8 cellular contexts compared by ENCODE assay signal in genomic region chr17:2796164-2797140, GRCh38. TPM values are rescaled to one million over a fixed set of nuclear protein-coding genes. Genes with fewer than 3 reads are reported as not detected.
A peak's percentile ranks its signal among the peaks of the same experiment; 100 is the strongest.
DNase-seq lines count a peak whose midpoint lies in the region; ATAC-seq and TF ChIP-seq lines count a peak whose summit lies in the region.

Gene RAP1GAP2, plus strand, starts transcription at chr17:2796438. Its CDS starts 90 bp downstream, at chr17:2796528.

- intact Hi-C loops in T-helper 1 cell treated with Interleukin-12 subunit alpha and Interleukin-12 subunit beta and Interleukin-4 antibody, amounts not matched to agents 30 ng/mL and 1 ng/mL, for 36 hours (cut with micrococcal nuclease), result loop anchor here (1.0 to 10.0 kb wide), 3 partner anchors 10 to 402 kb away; no protein-coding TSS in a partner anchor
- intact Hi-C loops in mucosa of descending colon (cut with DNase I, micrococcal nuclease), result no loop called here

- H3K36me3 ChIP-seq in mucosa of descending colon (ENCODE audit: low read depth), result no peaks in the 10 kb centered on the region

- peak within 1 kb of the TSS; percentile 44 for H3K4me3 Mint-ChIP-seq in activated naive CD8-positive, alpha-beta T cell treated with anti-CD3 and anti-CD28 coated beads, Interleukin-2, amount 50 U/mL, for 24 hours

- H3K27me3 Mint-ChIP-seq in activated naive CD8-positive, alpha-beta T cell treated with anti-CD3 and anti-CD28 coated beads, Interleukin-2, amount 50 U/mL, for 24 hours, result peaks cover 61% of the 10 kb centered on the region

- H3K9me3 ChIP-seq in mucosa of descending colon, result no peaks in the 10 kb centered on the region

- no peak within 1 kb of the TSS for H3K27ac Mint-ChIP-seq in activated naive CD8-positive, alpha-beta T cell treated with anti-CD3 and anti-CD28 coated beads, Interleukin-2, amount 50 U/mL, for 24 hours

- no peaks in the 10 kb centered on the region for H3K9me3 Mint-ChIP-seq in activated naive CD8-positive, alpha-beta T cell treated with anti-CD3 and anti-CD28 coated beads, Interleukin-2, amount 50 U/mL, for 24 hours

- TF ChIP-seq CTCF in mucosa of descending colon (IDR thresholded peaks at IDR 0.05), result no peak

- ATAC-seq in activated naive CD8-positive, alpha-beta T cell treated with anti-CD3 and anti-CD28 coated beads, Interleukin-2, amount 50 U/mL, for 24 hours, result peak; percentile 49
- peak; percentile 82 for ATAC-seq in mucosa of descending colon
- ATAC-seq in HG03039 (IDR thresholded peaks at IDR 0.05; ENCODE audit: unreplicated experiment), result no peak

- peaks cover 26% of the 10 kb centered on the region for H3K4me1 ChIP-seq in mucosa of descending colon (ENCODE audit: low read depth)

- peaks cover 64% of the 10 kb centered on the region for H3K4me1 Mint-ChIP-seq in activated naive CD8-positive, alpha-beta T cell treated with anti-CD3 and anti-CD28 coated beads, Interleukin-2, amount 50 U/mL, for 24 hours

- H3K36me3 Mint-ChIP-seq in activated naive CD8-positive, alpha-beta T cell treated with anti-CD3 and anti-CD28 coated beads, Interleukin-2, amount 50 U/mL, for 24 hours (ENCODE audit: low read depth), result peaks cover 2% of the 10 kb centered on the region

- H3K4me3 ChIP-seq in mucosa of descending colon, result no peak within 1 kb of the TSS

- DNase-seq in CMK (ENCODE audit: low read depth), result peak; percentile 85
- peak; percentile 48 for DNase-seq in activated naive CD8-positive, alpha-beta T cell treated with anti-CD3 and anti-CD28 coated beads, Interleukin-2, amount 50 U/mL, for 24 hours
- DNase-seq in mucosa of descending colon, result peak; percentile 73 to 92 (median 85)
- DNase-seq in stimulated activated naive CD4-positive, alpha-beta T cell treated with Interleukin-2 at 50 U/mL for 16 hours (lab: John Stamatoyannopoulos, UW), result peak; percentile 70
- no peak for DNase-seq in NCI-H510A treated with DMSO at 0.1 percent for 48 hours (lab: John Stamatoyannopoulos, UW)
- no peak for DNase-seq in DMS79 (lab: John Stamatoyannopoulos, UW)

RNA-seq across cellular contexts. Expression of gene RAP1GAP2, which starts in this region (rescaled TPM):
- total RNA-seq in T-helper 1 cell treated with Interleukin-12 subunit alpha and Interleukin-12 subunit beta and Interleukin-4 antibody, amounts not matched to agents 30 ng/mL and 1 ng/mL, for 36 hours, result 17.8 and 19.7 TPM in 2 replicates
- 10 to 100 TPM; 26.6 to 45.3 (median 43.3) TPM for total RNA-seq in mucosa of descending colon

Comparison
In these comparisons a context has a peak if more than half of its experiments do, and no peak if none do; other contexts are left out.
1. DNase-seq: peak in CMK (single experiment), activated naive CD8-positive, alpha-beta T cell treated with anti-CD3 and anti-CD28 coated beads, Interleukin-2, amount 50 U/mL, for 24 hours (single experiment), mucosa of descending colon (3 of 3) and stimulated activated naive CD4-positive, alpha-beta T cell treated with Interleukin-2 at 50 U/mL for 16 hours (single experiment); none in NCI-H510A treated with DMSO at 0.1 percent for 48 hours (single experiment) and DMS79 (single experiment).